32 cellular contexts compared by ENCODE assay signal in genomic region chr17:70373369-70373768, GRCh38.
"Had no signal": no experiment of that assay in that cellular context is flagged by ENCODE, and none has a peak within 500 bp of the region (broad histone marks: within the 10 kb centered on the region; RNA-seq: fewer than 3 reads in every experiment).

No MANE protein-coding gene starts in this region.

- DNase-seq: activated B cell treated with CpG ODN at 0.5 μM for 24 hours; activated CD4-positive, alpha-beta memory T cell treated with anti-CD3 and anti-CD28 coated beads for 36 hours; activated CD4-positive, alpha-beta T cell treated with anti-CD3 and anti-CD28 coated beads for 4 hours; activated CD4-positive, alpha-beta T cell treated with anti-CD3 and anti-CD28 coated beads, Interleukin-2, amount 10 ng/mL, durations not matched to agents 24 days and 14 days; activated CD4-positive, alpha-beta T cell treated with anti-CD3 and anti-CD28 coated beads, Interleukin-2, amount 50 U/mL, for 1 hour; activated CD4-positive, alpha-beta T cell treated with anti-CD3 and anti-CD28 coated beads, Interleukin-2, amount 50 U/mL, for 4 hours; activated CD4-positive, CD25-positive, alpha-beta regulatory T cell treated with anti-CD3 and anti-CD28 coated beads, Interleukin-2, amount 50 U/mL, for 72 hours; activated CD8-positive, alpha-beta memory T cell treated with anti-CD3 and anti-CD28 coated beads, Interleukin-2, amount 50 U/mL, for 4 hours; activated CD8-positive, alpha-beta T cell treated with anti-CD3 and anti-CD28 coated beads for 36 hours; activated effector memory CD4-positive, alpha-beta T cell treated with anti-CD3 and anti-CD28 coated beads, Interleukin-2, amount 50 U/mL, for 16 hours; activated gamma-delta T cell treated with Interleukin-2 at 50 U/mL for 16 hours; activated naive CD4-positive, alpha-beta T cell; activated naive CD4-positive, alpha-beta T cell treated with anti-CD3 and anti-CD28 coated beads, Interleukin-2, amount 10 ng/mL, durations not matched to agents 7 days and 5 days; activated naive CD8-positive, alpha-beta T cell treated with anti-CD3 and anti-CD28 coated beads, Interleukin-2, amount 10 ng/mL, durations not matched to agents 7 days and 5 days; activated naive CD8-positive, alpha-beta T cell treated with anti-CD3 and anti-CD28 coated beads, Interleukin-2, amount 50 U/mL, for 24 hours; activated T-cell treated with anti-CD3 and anti-CD28 coated beads for 4 hours; activated T-cell treated with anti-CD3 and anti-CD28 coated beads, Interleukin-2, amount 50 U/mL, for 1 hour; activated T-cell treated with anti-CD3 and anti-CD28 coated beads, Interleukin-2, amount 50 U/mL, for 4 hours; activated T-cell treated with anti-CD3 and anti-CD28 coated beads, Interleukin-2, amount 50 U/mL, for 72 hours; amygdala; anterior cingulate cortex; caudate nucleus; cerebellar nuclear complex; T-helper 1 cell; T-helper 2 cell; T-helper 9 cell had no signal

- H3K4me3 ChIP-seq: ascending aorta, cardiac muscle cell had no signal

- H3K36me3 ChIP-seq: ascending aorta, cardiac muscle cell had no signal

- FAIRE-seq: bronchial epithelial cell, TTC549 had no signal

- H3K9me3 ChIP-seq: ascending aorta had no signal

- H3K27ac ChIP-seq: ascending aorta, cardiac muscle cell, VCaP had no signal

- H3K4me1 ChIP-seq: ascending aorta had no signal

- ATAC-seq: activated CD8-positive, alpha-beta T cell treated with anti-CD3 and anti-CD28 coated beads for 36 hours; activated naive CD8-positive, alpha-beta T cell treated with anti-CD3 and anti-CD28 coated beads, Interleukin-2, amount 50 U/mL, for 24 hours; activated T-cell treated with anti-CD3 and anti-CD28 coated beads, Interleukin-2, amount 50 U/mL, for 4 hours; activated T-cell treated with anti-CD3 and anti-CD28 coated beads, Interleukin-2, amount 50 U/mL, for 72 hours; activated T-helper 17 cell treated with anti-CD3 and anti-CD28 coated beads, Interleukin-2, amount 50 U/mL, for 72 hours had no signal

- H3K27me3 ChIP-seq: ascending aorta, cardiac muscle cell had no signal
